ENCODE assay signal across 20 cellular contexts in genomic region chr12:19819231-19819630, GRCh38.
"Had no signal": no experiment of that assay in that cellular context is flagged by ENCODE, and none has a peak within 500 bp of the region (broad histone marks: within the 10 kb centered on the region; RNA-seq: fewer than 3 reads in every experiment).

No MANE protein-coding gene starts in this region.

- H3K27ac ChIP-seq: hepatocyte, psoas muscle, right lobe of liver, stomach had no signal

- DNase-seq: activated CD4-positive, alpha-beta T cell treated with anti-CD3 and anti-CD28 coated beads, Interleukin-2, amount 10 ng/mL, durations not matched to agents 24 days and 14 days; activated CD8-positive, alpha-beta T cell treated with anti-CD3 and anti-CD28 coated beads for 36 hours; activated naive CD4-positive, alpha-beta T cell treated with Interleukin-2 at 50 U/mL for 16 hours; activated naive CD8-positive, alpha-beta T cell treated with anti-CD3 and anti-CD28 coated beads, Interleukin-2, amount 10 ng/mL, durations not matched to agents 7 days and 5 days; activated T-cell treated with anti-CD3 and anti-CD28 coated beads, Interleukin-2, amount 50 U/mL, for 24 hours; effector CD8-positive, alpha-beta T cell; islet precursor cell; mesenchymal stem cell; mucosa of descending colon; naive B cell; psoas muscle; right lobe of liver; stimulated activated CD4-positive, alpha-beta T cell treated with anti-CD3 and anti-CD28 coated beads, Interleukin-4, amount 100 ng/mL, for 24 hours; stomach; T-helper 1 cell; T1000 had no signal

- H3K4me3 ChIP-seq: hepatocyte, mucosa of descending colon, psoas muscle, right lobe of liver, smooth muscle cell, stomach had no signal

- H3K9me3 ChIP-seq: mucosa of descending colon, psoas muscle, right lobe of liver had no signal

- H3K4me1 ChIP-seq: psoas muscle, right lobe of liver, stomach had no signal

- H3K36me3 ChIP-seq: right lobe of liver, stomach had no signal

- H3K27me3 ChIP-seq: hepatocyte, right lobe of liver, stomach had no signal

- ATAC-seq: activated CD8-positive, alpha-beta T cell treated with anti-CD3 and anti-CD28 coated beads for 36 hours; esophagus mucosa; mucosa of descending colon; psoas muscle; stimulated activated effector memory CD8-positive, alpha-beta T cell treated with anti-CD3 and anti-CD28 coated beads, Interleukin-12 subunit alpha, Interleukin-12 subunit beta, amount 100 ng/mL, for 72 hours had no signal
